Comparison of ENCODE assay signal across 10 cellular contexts in genomic region chr19:40286674-40287421, GRCh38. TPM values are rescaled to one million over a fixed set of nuclear protein-coding genes. Genes with fewer than 3 reads are reported as not detected.
A peak's percentile ranks its signal among the peaks of the same experiment; 100 is the strongest.
DNase-seq lines count a peak whose midpoint lies in the region; TF ChIP-seq lines count a peak whose summit lies in the region.
"Had no signal": no experiment of that assay in that cellular context is flagged by ENCODE, and none has a peak within 500 bp of the region (broad histone marks: within the 10 kb centered on the region; RNA-seq: fewer than 3 reads in every experiment).

No MANE protein-coding gene starts in this region.

- H3K4me3 ChIP-seq in SJCRH30: peak overlapping the region; percentile 58; the same call in 1 of the 2 replicates
- H3K4me3 ChIP-seq in fibroblast of mammary gland (ENCODE audit: control insufficient read depth, low read depth, low read length): no peak overlapping the region
- no peak overlapping the region for H3K4me3 ChIP-seq in skeletal muscle tissue (ENCODE audit: low read length in 3 of 3)

- no peaks in the 10 kb centered on the region for H3K27me3 Mint-ChIP-seq in T-helper 1 cell treated with Interleukin-12 subunit alpha and Interleukin-12 subunit beta and Interleukin-4 antibody, amounts not matched to agents 30 μg/mL and 1 μg/mL, for 36 hours (ENCODE audit: low read depth)

- H3K27ac ChIP-seq in SJCRH30 (no peak overlapping the region), skeletal muscle tissue (ENCODE audit: low read depth, low read length) (no peak overlapping the region)

- no peak for DNase-seq in T-helper 1 cell
- peak in 1 of 2 experiments; percentile 36 for DNase-seq in SJCRH30
- DNase-seq in fibroblast of mammary gland (ENCODE audit: low read depth): peak; percentile 18
- no peak for DNase-seq in 8988T
- no peak for DNase-seq in epidermal melanocyte (ENCODE audit: insufficient read length, low spot score)
- no peak for DNase-seq in GM19240 (ENCODE audit: insufficient read length, low spot score)
- DNase-seq: activated effector memory CD4-positive, alpha-beta T cell treated with Interleukin-2 at 50 U/mL for 16 hours had no signal

- H3K27me3 ChIP-seq in SJCRH30 (no peaks in the 10 kb centered on the region), skeletal muscle tissue (ENCODE audit: control insufficient read depth in 3 of 3, insufficient read depth in 3 of 3, low read length in 3 of 3) (no peaks in the 10 kb centered on the region)
- H3K27me3 ChIP-seq: suprapubic skin had no signal

- peak overlapping the region in 2 of 3 donors; percentile 66 to 94 for H3K9ac ChIP-seq in skeletal muscle tissue (ENCODE audit: low read depth in 1 of 3, low read length in 3 of 3)

- peaks cover 14% of the 10 kb centered on the region for H3K4me1 ChIP-seq in SJCRH30
- peaks cover 26 to 35% (median 31%) of the 10 kb centered on the region in 3 donors for H3K4me1 ChIP-seq in skeletal muscle tissue (ENCODE audit: control insufficient read depth in 3 of 3, insufficient read depth in 3 of 3, low read length in 3 of 3)

- H3K9me3 ChIP-seq in SJCRH30 (replicated peaks) (no peaks in the 10 kb centered on the region), skeletal muscle tissue (ENCODE audit: control insufficient read depth in 3 of 3, low read length in 3 of 3) (no peaks in the 10 kb centered on the region)
- H3K9me3 ChIP-seq: suprapubic skin had no signal

- no peaks in the 10 kb centered on the region for H3K9me3 Mint-ChIP-seq in T-helper 1 cell treated with Interleukin-12 subunit alpha and Interleukin-12 subunit beta and Interleukin-4 antibody, amounts not matched to agents 30 μg/mL and 1 μg/mL, for 36 hours

- peaks cover 7% of the 10 kb centered on the region for H3K36me3 Mint-ChIP-seq in T-helper 1 cell treated with Interleukin-12 subunit alpha and Interleukin-12 subunit beta and Interleukin-4 antibody, amounts not matched to agents 30 μg/mL and 1 μg/mL, for 36 hours (ENCODE audit: low read depth)

- H3K36me3 ChIP-seq in SJCRH30 (0 out of 2 replicates have a peak, but pooled peaks cover 2% of the 10 kb centered on the region), skeletal muscle tissue (ENCODE audit: control insufficient read depth in 3 of 3, insufficient read depth in 3 of 3, low read length in 3 of 3) (peaks cover 0 to 3% (median 0%) of the 10 kb centered on the region in 3 donors)
- H3K36me3 ChIP-seq: suprapubic skin had no signal

- H3K4me1 Mint-ChIP-seq in T-helper 1 cell treated with Interleukin-12 subunit alpha and Interleukin-12 subunit beta and Interleukin-4 antibody, amounts not matched to agents 30 μg/mL and 1 μg/mL, for 36 hours (ENCODE audit: low read depth): peaks cover 24% of the 10 kb centered on the region

- H3K27ac Mint-ChIP-seq in T-helper 1 cell treated with Interleukin-12 subunit alpha and Interleukin-12 subunit beta and Interleukin-4 antibody, amounts not matched to agents 30 μg/mL and 1 μg/mL, for 36 hours: peak overlapping the region; percentile 81

- peak overlapping the region; percentile 63 for H3K4me3 Mint-ChIP-seq in T-helper 1 cell treated with Interleukin-12 subunit alpha and Interleukin-12 subunit beta and Interleukin-4 antibody, amounts not matched to agents 30 μg/mL and 1 μg/mL, for 36 hours

- no peak for TF ChIP-seq CTCF in fibroblast of mammary gland (conservative IDR thresholded peaks at IDR 0.05; ENCODE audit: control insufficient read depth, insufficient read depth, low read depth, low read length)

RNA-seq across cellular contexts. Expression of gene AKT2, which starts 1.7 kb away (rescaled TPM):
- 138 and 142 TPM in 2 replicates for total RNA-seq in SJCRH30 (2014; rRNA removed; shearing (Covaris generic))
- 91.3 TPM for total RNA-seq in skeletal muscle tissue
